Comparison of ENCODE assay signal across 11 cellular contexts in the genomic region with DNA sequence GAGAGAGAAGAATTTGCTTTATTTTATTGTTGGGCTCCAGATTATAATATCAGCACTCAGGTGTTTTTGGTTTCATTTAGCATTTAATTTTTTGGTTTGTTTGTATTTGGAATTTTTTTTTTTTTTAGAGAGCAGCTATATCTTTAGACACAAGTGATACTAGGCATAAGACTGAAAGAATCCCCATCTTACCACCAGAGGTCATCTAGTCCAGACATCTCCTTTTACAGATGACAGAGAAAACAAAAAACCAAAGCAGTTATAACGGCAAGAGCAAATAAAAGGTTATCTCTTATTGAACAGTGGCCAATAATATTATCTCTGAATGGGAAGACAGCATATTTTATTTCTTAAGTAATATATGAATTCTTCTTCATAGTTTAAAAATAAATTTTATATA. TPM values are rescaled to one million over a fixed set of nuclear protein-coding genes. Genes with fewer than 3 reads are reported as not detected.
DNase-seq lines count a peak whose midpoint lies in the region; ATAC-seq, FAIRE-seq and TF ChIP-seq lines count a peak whose summit lies in the region.
"Had no signal": no experiment of that assay in that cellular context is flagged by ENCODE, and none has a peak within 500 bp of the region (broad histone marks: within the 10 kb centered on the region; RNA-seq: fewer than 3 reads in every experiment).

No MANE protein-coding gene starts in this region.

- no peaks in the 10 kb centered on the region for H3K9me2 ChIP-seq in hepatocyte (replicated peaks; ENCODE audit: insufficient read depth)

- TF ChIP-seq EP300 in GM12878 (IDR thresholded peaks at IDR 0.05; ENCODE audit: borderline replicate concordance in 1 of 2, control insufficient read depth in 1 of 2, low read depth in 2 of 2, low read length in 2 of 2), result no peak

- H3K79me2 ChIP-seq in GM12878 (ENCODE audit: control insufficient read depth, insufficient read depth, low read length), result no peaks in the 10 kb centered on the region
- peaks cover 7% of the 10 kb centered on the region for H3K79me2 ChIP-seq in hepatocyte

- WGBS in GM12878 (ENCODE audit: insufficient coverage, insufficient replicate concordance, low lambda C conversion rate, missing lambda C conversion rate), result 96% methylated on average over 1 of the region's 1 CpG
- WGBS in hepatocyte (ENCODE audit: low lambda C conversion rate, missing lambda C conversion rate), result 23% methylated on average over 1 of the region's 1 CpG

- intact Hi-C loops in GM12878 (cut with micrococcal nuclease; ENCODE audit: unreplicated experiment), result loop anchor here (2.0 to 5.0 kb wide), 2 partner anchors 170 to 275 kb away; no protein-coding TSS in a partner anchor

- CTCF ChIA-PET in GM12878 (lab: Yijun Ruan, JAX), result interaction anchor here (1.0 to 1.1 kb wide), 2 partner anchors 168 to 282 kb away, joined by 3 read pairs; no protein-coding TSS in a partner anchor

- H3K27ac ChIP-seq in GM12878 (ENCODE audit: control insufficient read depth, insufficient read depth), result no peak overlapping the region
- H3K27ac ChIP-seq in hepatocyte, result no peak overlapping the region
- H3K27ac ChIP-seq: BLaER1 treated with 17β-estradiol and CSF1 and Interleukin-3, amounts not matched to agents 10 nM and 100 nM; thyroid gland had no signal

- H4K20me1 ChIP-seq in GM12878 (ENCODE audit: control insufficient read depth, insufficient read depth) (no peaks in the 10 kb centered on the region), hepatocyte (ENCODE audit: insufficient read depth, poor library complexity, severe bottlenecking) (no peaks in the 10 kb centered on the region)

- TF ChIP-seq RAD21 in GM12878 (IDR thresholded peaks at IDR 0.05; ENCODE audit: insufficient read depth, low read depth, low read length), result peak; percentile 28; the same call in 1 of the 2 replicates

- peak overlapping the region; percentile 15 for H3K27ac Mint-ChIP-seq in activated naive CD8-positive, alpha-beta T cell treated with anti-CD3 and anti-CD28 coated beads, Interleukin-2, amount 50 U/mL, for 24 hours
- H3K27ac Mint-ChIP-seq in activated naive CD8-positive, alpha-beta T cell treated with anti-CD3 and anti-CD28 coated beads for 36 hours, result no peak overlapping the region
- H3K27ac Mint-ChIP-seq: T-helper 1 cell treated with Interleukin-12 subunit alpha and Interleukin-12 subunit beta and Interleukin-4 antibody, amounts not matched to agents 30 μg/mL and 1 μg/mL, for 36 hours had no signal

- H3K4me1 Mint-ChIP-seq in activated naive CD8-positive, alpha-beta T cell treated with anti-CD3 and anti-CD28 coated beads, Interleukin-2, amount 50 U/mL, for 24 hours, result no peaks in the 10 kb centered on the region
- H3K4me1 Mint-ChIP-seq in activated naive CD8-positive, alpha-beta T cell treated with anti-CD3 and anti-CD28 coated beads for 36 hours, result peaks cover 5% of the 10 kb centered on the region

- DNase-seq in activated naive CD8-positive, alpha-beta T cell treated with anti-CD3 and anti-CD28 coated beads, Interleukin-2, amount 50 U/mL, for 24 hours, result no peak
- DNase-seq in activated naive CD8-positive, alpha-beta T cell treated with anti-CD3 and anti-CD28 coated beads for 36 hours, result no peak
- DNase-seq in GM12878 (ENCODE audit: low read depth, low spot score), result no peak
- peak; percentile 24 for DNase-seq in hepatocyte (ENCODE audit: low spot score)
- DNase-seq: thyroid gland had no signal

- H3K27me3 Mint-ChIP-seq in activated naive CD8-positive, alpha-beta T cell treated with anti-CD3 and anti-CD28 coated beads, Interleukin-2, amount 50 U/mL, for 24 hours, result no peaks in the 10 kb centered on the region
- H3K27me3 Mint-ChIP-seq in activated naive CD8-positive, alpha-beta T cell treated with anti-CD3 and anti-CD28 coated beads for 36 hours, result no peaks in the 10 kb centered on the region

- POLR2A ChIA-PET in GM12878 (lab: Charles Lee), result no interaction called here

- FAIRE-seq in GM12878 (lab: Jason Lieb, UNC), result no peak

- RAD21 ChIA-PET in GM12878 (lab: Charles Lee; ENCODE audit: unreplicated experiment), result interaction anchor here (0.8 kb wide), 1 partner anchor 168 kb away, joined by 4 read pairs; no protein-coding TSS in a partner anchor

- H3K9ac ChIP-seq in GM12878 (ENCODE audit: control insufficient read depth, insufficient read depth, low read length), result no peak overlapping the region
- H3K9ac ChIP-seq: BLaER1 treated with 17β-estradiol and CSF1 and Interleukin-3, amounts not matched to agents 10 nM and 100 nM had no signal

- BruUV-seq in GM12878 (replicated peaks; lab: Mats Ljungman, UMichigan), result no TSS peak

- no peaks in the 10 kb centered on the region for H3K9me3 Mint-ChIP-seq in activated naive CD8-positive, alpha-beta T cell treated with anti-CD3 and anti-CD28 coated beads, Interleukin-2, amount 50 U/mL, for 24 hours
- H3K9me3 Mint-ChIP-seq in activated naive CD8-positive, alpha-beta T cell treated with anti-CD3 and anti-CD28 coated beads for 36 hours, result no peaks in the 10 kb centered on the region
- H3K9me3 Mint-ChIP-seq: T-helper 1 cell treated with Interleukin-12 subunit alpha and Interleukin-12 subunit beta and Interleukin-4 antibody, amounts not matched to agents 30 μg/mL and 1 μg/mL, for 36 hours had no signal

- TF ChIP-seq CTCF in GM12878 (IDR thresholded peaks at IDR 0.05 in 2 of 3, conservative IDR thresholded peaks at IDR 0.05 in 1 of 3; ENCODE audit: control insufficient read depth in 2 of 3, extremely low read depth in 1 of 3, insufficient read depth in 1 of 3, low read depth in 3 of 3, low read length in 3 of 3) (peak in 2 of 3 experiments; percentile 7 to 14; a peak in 1 of 6 replicates), hepatocyte (IDR thresholded peaks at IDR 0.05; ENCODE audit: poor library complexity) (peak; percentile 50)

- H2AFZ ChIP-seq in GM12878 (ENCODE audit: control insufficient read depth, low read depth, low read length) (no peak overlapping the region), hepatocyte (no peak overlapping the region)

- H3K27me3 ChIP-seq in GM12878 (replicated peaks in 1 of 2; ENCODE audit: control insufficient read depth in 2 of 2, insufficient read depth in 2 of 2, low read length in 1 of 2), result no peaks in the 10 kb centered on the region
- no peaks in the 10 kb centered on the region for H3K27me3 ChIP-seq in hepatocyte
- H3K27me3 ChIP-seq: BLaER1 treated with 17β-estradiol and CSF1 and Interleukin-3, amounts not matched to agents 10 nM and 100 nM; thyroid gland had no signal

- H3K4me3 ChIP-seq in GM12878, result no peak overlapping the region
- no peak overlapping the region for H3K4me3 ChIP-seq in hepatocyte
- H3K4me3 ChIP-seq: BLaER1 treated with 17β-estradiol and CSF1 and Interleukin-3, amounts not matched to agents 10 nM and 100 nM; thyroid gland had no signal

- H3K36me3 ChIP-seq in GM12878 (ENCODE audit: control insufficient read depth in 2 of 2, insufficient read depth in 2 of 2, low read length in 1 of 2), result peaks cover 0 to 32% of the 10 kb centered on the region in 2 experiments; a peak in 3 of 4 replicates
- H3K36me3 ChIP-seq in hepatocyte (replicated peaks; ENCODE audit: insufficient read depth, low read depth), result peaks cover 3% of the 10 kb centered on the region

- no peaks in the 10 kb centered on the region for H3K4me1 ChIP-seq in GM12878 (ENCODE audit: control insufficient read depth, insufficient read depth, low read length)
- H3K4me1 ChIP-seq in hepatocyte (ENCODE audit: insufficient read depth), result no peaks in the 10 kb centered on the region
- H3K4me1 ChIP-seq: BLaER1 treated with 17β-estradiol and CSF1 and Interleukin-3, amounts not matched to agents 10 nM and 100 nM; thyroid gland had no signal

- in situ Hi-C loops in GM12878 (cut with MboI), result loop anchor here (5.0 kb wide), 1 partner anchor 280 kb away; no protein-coding TSS in a partner anchor

- ATAC-seq in activated naive CD8-positive, alpha-beta T cell treated with anti-CD3 and anti-CD28 coated beads, Interleukin-2, amount 50 U/mL, for 24 hours, result no peak
- ATAC-seq in GM12878, result peak; percentile 48; the same call in 2 of the 3 replicates
- ATAC-seq in GM21723 (IDR thresholded peaks at IDR 0.05; ENCODE audit: unreplicated experiment), result no peak
- ATAC-seq in HG03039 (IDR thresholded peaks at IDR 0.05; ENCODE audit: unreplicated experiment), result no peak
- no peak for ATAC-seq in HG02763 (IDR thresholded peaks at IDR 0.05; ENCODE audit: unreplicated experiment)
- no peak for ATAC-seq in HG03095 (IDR thresholded peaks at IDR 0.05; ENCODE audit: unreplicated experiment)

- no peaks in the 10 kb centered on the region for H3K9me3 ChIP-seq in GM12878 (replicated peaks; ENCODE audit: control insufficient read depth, insufficient read depth, low read length)
- H3K9me3 ChIP-seq in hepatocyte (ENCODE audit: low read depth), result no peaks in the 10 kb centered on the region
- H3K9me3 ChIP-seq: BLaER1 treated with 17β-estradiol and CSF1 and Interleukin-3, amounts not matched to agents 10 nM and 100 nM; thyroid gland had no signal

- H3K36me3 Mint-ChIP-seq in activated naive CD8-positive, alpha-beta T cell treated with anti-CD3 and anti-CD28 coated beads, Interleukin-2, amount 50 U/mL, for 24 hours (ENCODE audit: low read depth), result peaks cover 41% of the 10 kb centered on the region
- H3K36me3 Mint-ChIP-seq in activated naive CD8-positive, alpha-beta T cell treated with anti-CD3 and anti-CD28 coated beads for 36 hours, result peaks cover 23% of the 10 kb centered on the region

- no peak overlapping the region for H3K4me2 ChIP-seq in GM12878 (ENCODE audit: control insufficient read depth, insufficient read depth)
- no peak overlapping the region for H3K4me2 ChIP-seq in hepatocyte
- H3K4me2 ChIP-seq: BLaER1 treated with 17β-estradiol and CSF1 and Interleukin-3, amounts not matched to agents 10 nM and 100 nM had no signal

- no peak for TF ChIP-seq POLR2A in GM12878 (IDR thresholded peaks at IDR 0.05; ENCODE audit: low read depth, low read length)

- H3K4me3 Mint-ChIP-seq in activated naive CD8-positive, alpha-beta T cell treated with anti-CD3 and anti-CD28 coated beads, Interleukin-2, amount 50 U/mL, for 24 hours, result no peak overlapping the region
- H3K4me3 Mint-ChIP-seq in activated naive CD8-positive, alpha-beta T cell treated with anti-CD3 and anti-CD28 coated beads for 36 hours, result no peak overlapping the region
- H3K4me3 Mint-ChIP-seq: T-helper 1 cell treated with Interleukin-12 subunit alpha and Interleukin-12 subunit beta and Interleukin-4 antibody, amounts not matched to agents 30 μg/mL and 1 μg/mL, for 36 hours had no signal

- SMC1A ChIA-PET in GM12878 (lab: Charles Lee; ENCODE audit: uncharacterized antibody, unreplicated experiment), result no interaction called here

RNA-seq across cellular contexts. Expression of gene USP38, which starts 22.8 kb away (rescaled TPM):
- total RNA-seq in activated naive CD8-positive, alpha-beta T cell treated with anti-CD3 and anti-CD28 coated beads for 36 hours, result 10 to 100 TPM; 22.7 to 23.1 TPM
- total RNA-seq in GM12878 (2013; cell fraction: nucleolus; rRNA removed), result 26.0 and 27.9 TPM in 2 replicates
- total RNA-seq in GM12878 (2014; rRNA removed), result 16.3 TPM in 2 replicates
- 15.0 and 16.8 TPM in 2 replicates for total RNA-seq in GM12878 (2014; rRNA removed; fragmentation: Illumina TruSeq; extraction: Trizol)
- total RNA-seq in GM12878 (2021), result 19.0 and 20.3 TPM in 2 replicates
- 5.1 TPM for polyA plus RNA-seq in GM12878 (2011; ENCODE audit: low read depth)
- polyA plus RNA-seq in GM12878 (2011; rRNA removed), result 14.6 and 17.6 TPM in 2 replicates
- 10.0 and 10.7 TPM in 2 replicates for polyA plus RNA-seq in GM12878 (2011; cell fraction: cytosol; rRNA removed)
- 7.2 and 7.6 TPM in 2 replicates for polyA plus RNA-seq in GM12878 (2011; cell fraction: nucleus; rRNA removed)
- polyA plus RNA-seq in GM12878 (2012), result 7.8 TPM in 2 replicates
- 11.0 and 12.1 TPM in 2 replicates for polyA plus RNA-seq in GM12878 (2014; fragmentation: Illumina TruSeq; extraction: Trizol)
- 1 to 10 TPM; 4.4 to 4.6 TPM for polyA plus RNA-seq in GM12878 (2014; fragmentation: Nextera tagmentation; extraction: Ambion mirVana)
- 7.5 and 9.1 TPM in 2 replicates for polyA plus RNA-seq in GM12878 (2014; rRNA removed)
- 10 to 100 TPM; 14.7 to 17.7 TPM for polyA plus RNA-seq in GM12878 (2016; fragmentation: Nextera tagmentation; extraction: Ambion mirVana)
- polyA minus RNA-seq in GM12878 (2011; rRNA and poly(A)+ RNA removed), result 37.0 and 43.3 TPM in 2 replicates
- 14.0 and 15.2 TPM in 2 replicates for polyA minus RNA-seq in GM12878 (2011; cell fraction: cytosol; rRNA and poly(A)+ RNA removed)
- 24.4 and 37.7 TPM in 2 replicates for polyA minus RNA-seq in GM12878 (2011; cell fraction: nucleus; rRNA and poly(A)+ RNA removed)
- 30.3 and 34.4 TPM in 2 replicates for total RNA-seq in hepatocyte
- 7.7 and 9.1 TPM in 2 replicates for polyA plus RNA-seq in hepatocyte
